In the genomic region with DNA sequence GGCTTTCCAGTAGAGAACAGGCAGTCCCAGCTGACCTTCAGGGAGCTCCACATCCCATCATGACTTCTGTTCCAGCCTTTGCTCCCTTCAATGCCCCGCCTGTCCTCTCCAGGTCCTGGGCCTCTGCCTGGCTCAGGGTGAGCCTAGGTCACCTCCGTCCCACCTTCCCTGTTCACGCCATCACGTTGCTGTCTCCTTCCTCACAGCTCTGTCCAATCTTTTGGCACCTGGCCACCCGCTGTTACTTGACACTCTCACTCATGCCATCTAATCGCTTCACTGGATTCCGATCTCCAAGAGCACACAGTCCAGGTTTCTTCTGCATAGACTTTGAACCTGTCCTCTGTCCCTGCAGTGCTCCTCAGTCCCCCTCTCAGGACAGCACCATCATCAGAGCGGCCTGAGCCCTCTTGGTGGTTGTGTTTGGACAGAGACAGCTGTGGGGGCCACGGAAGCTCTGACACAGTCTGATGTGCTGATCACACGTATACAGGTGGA, we compare ENCODE assay signal across 1 cellular context.
TF ChIP-seq lines count a peak whose summit lies in the region.

No MANE protein-coding gene starts in this region.

TF ChIP-seq in HepG2, 621 proteins besides CTCF, POLR2A, EP300 and RAD21 (continued from another document and continues in another):
- peak; percentile 89 for TF ChIP-seq ZNF687 (CRISPR knock-in tag; IDR thresholded peaks at IDR 0.05)
- no peak for TF ChIP-seq RBAK (CRISPR knock-in tag; IDR thresholded peaks at IDR 0.05)
- TF ChIP-seq ZNF570 (CRISPR knock-in tag; IDR thresholded peaks at IDR 0.05; ENCODE audit: borderline replicate concordance): no peak
- no peak for TF ChIP-seq CC2D1A (CRISPR knock-in tag; IDR thresholded peaks at IDR 0.05)
- peak; percentile 78 for TF ChIP-seq KDM6A (CRISPR knock-in tag; IDR thresholded peaks at IDR 0.05; ENCODE audit: low read depth)
- TF ChIP-seq, protein P1, sequence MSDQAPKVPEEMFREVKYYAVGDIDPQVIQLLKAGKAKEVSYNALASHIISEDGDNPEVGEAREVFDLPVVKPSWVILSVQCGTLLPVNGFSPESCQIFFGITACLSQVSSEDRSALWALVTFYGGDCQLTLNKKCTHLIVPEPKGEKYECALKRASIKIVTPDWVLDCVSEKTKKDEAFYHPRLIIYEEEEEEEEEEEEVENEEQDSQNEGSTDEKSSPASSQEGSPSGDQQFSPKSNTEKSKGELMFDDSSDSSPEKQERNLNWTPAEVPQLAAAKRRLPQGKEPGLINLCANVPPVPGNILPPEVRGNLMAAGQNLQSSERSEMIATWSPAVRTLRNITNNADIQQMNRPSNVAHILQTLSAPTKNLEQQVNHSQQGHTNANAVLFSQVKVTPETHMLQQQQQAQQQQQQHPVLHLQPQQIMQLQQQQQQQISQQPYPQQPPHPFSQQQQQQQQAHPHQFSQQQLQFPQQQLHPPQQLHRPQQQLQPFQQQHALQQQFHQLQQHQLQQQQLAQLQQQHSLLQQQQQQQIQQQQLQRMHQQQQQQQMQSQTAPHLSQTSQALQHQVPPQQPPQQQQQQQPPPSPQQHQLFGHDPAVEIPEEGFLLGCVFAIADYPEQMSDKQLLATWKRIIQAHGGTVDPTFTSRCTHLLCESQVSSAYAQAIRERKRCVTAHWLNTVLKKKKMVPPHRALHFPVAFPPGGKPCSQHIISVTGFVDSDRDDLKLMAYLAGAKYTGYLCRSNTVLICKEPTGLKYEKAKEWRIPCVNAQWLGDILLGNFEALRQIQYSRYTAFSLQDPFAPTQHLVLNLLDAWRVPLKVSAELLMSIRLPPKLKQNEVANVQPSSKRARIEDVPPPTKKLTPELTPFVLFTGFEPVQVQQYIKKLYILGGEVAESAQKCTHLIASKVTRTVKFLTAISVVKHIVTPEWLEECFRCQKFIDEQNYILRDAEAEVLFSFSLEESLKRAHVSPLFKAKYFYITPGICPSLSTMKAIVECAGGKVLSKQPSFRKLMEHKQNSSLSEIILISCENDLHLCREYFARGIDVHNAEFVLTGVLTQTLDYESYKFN (CRISPR knock-in tag; conservative IDR thresholded peaks at IDR 0.05): peak; percentile 89
- no peak for TF ChIP-seq PHB2 (IDR thresholded peaks at IDR 0.05; ENCODE audit: partially characterized antibody)
- TF ChIP-seq RBFOX2 (IDR thresholded peaks at IDR 0.05; ENCODE audit: low read depth, low read length): no peak
- 0 out of 2 replicates have a peak, but pooled peaks have one; percentile 31 for TF ChIP-seq FOXP1 (IDR thresholded peaks at IDR 0.05)
- TF ChIP-seq FOXP1 (CRISPR knock-in tag; IDR thresholded peaks at IDR 0.05): peak; percentile 73; the same call in 1 of the 2 replicates
- no peak for TF ChIP-seq ZNF792 (CRISPR knock-in tag; IDR thresholded peaks at IDR 0.05)
- TF ChIP-seq ZNF30 (CRISPR knock-in tag; IDR thresholded peaks at IDR 0.05): no peak
- TF ChIP-seq, protein P2, sequence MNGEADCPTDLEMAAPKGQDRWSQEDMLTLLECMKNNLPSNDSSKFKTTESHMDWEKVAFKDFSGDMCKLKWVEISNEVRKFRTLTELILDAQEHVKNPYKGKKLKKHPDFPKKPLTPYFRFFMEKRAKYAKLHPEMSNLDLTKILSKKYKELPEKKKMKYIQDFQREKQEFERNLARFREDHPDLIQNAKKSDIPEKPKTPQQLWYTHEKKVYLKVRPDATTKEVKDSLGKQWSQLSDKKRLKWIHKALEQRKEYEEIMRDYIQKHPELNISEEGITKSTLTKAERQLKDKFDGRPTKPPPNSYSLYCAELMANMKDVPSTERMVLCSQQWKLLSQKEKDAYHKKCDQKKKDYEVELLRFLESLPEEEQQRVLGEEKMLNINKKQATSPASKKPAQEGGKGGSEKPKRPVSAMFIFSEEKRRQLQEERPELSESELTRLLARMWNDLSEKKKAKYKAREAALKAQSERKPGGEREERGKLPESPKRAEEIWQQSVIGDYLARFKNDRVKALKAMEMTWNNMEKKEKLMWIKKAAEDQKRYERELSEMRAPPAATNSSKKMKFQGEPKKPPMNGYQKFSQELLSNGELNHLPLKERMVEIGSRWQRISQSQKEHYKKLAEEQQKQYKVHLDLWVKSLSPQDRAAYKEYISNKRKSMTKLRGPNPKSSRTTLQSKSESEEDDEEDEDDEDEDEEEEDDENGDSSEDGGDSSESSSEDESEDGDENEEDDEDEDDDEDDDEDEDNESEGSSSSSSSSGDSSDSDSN (CRISPR knock-in tag; IDR thresholded peaks at IDR 0.05): peak; percentile 82
- TF ChIP-seq NCOA2 (CRISPR knock-in tag; IDR thresholded peaks at IDR 0.05): peak; percentile 80
- TF ChIP-seq KDM5B (CRISPR knock-in tag; IDR thresholded peaks at IDR 0.05; ENCODE audit: borderline replicate concordance): peak; percentile 48; the same call in 1 of the 2 replicates
- no peak for TF ChIP-seq ZNF546 (CRISPR knock-in tag; conservative IDR thresholded peaks at IDR 0.05)
- TF ChIP-seq FOXO1 (CRISPR knock-in tag; IDR thresholded peaks at IDR 0.05): peak; percentile 71; the same call in 1 of the 2 replicates
- TF ChIP-seq, protein P3, sequence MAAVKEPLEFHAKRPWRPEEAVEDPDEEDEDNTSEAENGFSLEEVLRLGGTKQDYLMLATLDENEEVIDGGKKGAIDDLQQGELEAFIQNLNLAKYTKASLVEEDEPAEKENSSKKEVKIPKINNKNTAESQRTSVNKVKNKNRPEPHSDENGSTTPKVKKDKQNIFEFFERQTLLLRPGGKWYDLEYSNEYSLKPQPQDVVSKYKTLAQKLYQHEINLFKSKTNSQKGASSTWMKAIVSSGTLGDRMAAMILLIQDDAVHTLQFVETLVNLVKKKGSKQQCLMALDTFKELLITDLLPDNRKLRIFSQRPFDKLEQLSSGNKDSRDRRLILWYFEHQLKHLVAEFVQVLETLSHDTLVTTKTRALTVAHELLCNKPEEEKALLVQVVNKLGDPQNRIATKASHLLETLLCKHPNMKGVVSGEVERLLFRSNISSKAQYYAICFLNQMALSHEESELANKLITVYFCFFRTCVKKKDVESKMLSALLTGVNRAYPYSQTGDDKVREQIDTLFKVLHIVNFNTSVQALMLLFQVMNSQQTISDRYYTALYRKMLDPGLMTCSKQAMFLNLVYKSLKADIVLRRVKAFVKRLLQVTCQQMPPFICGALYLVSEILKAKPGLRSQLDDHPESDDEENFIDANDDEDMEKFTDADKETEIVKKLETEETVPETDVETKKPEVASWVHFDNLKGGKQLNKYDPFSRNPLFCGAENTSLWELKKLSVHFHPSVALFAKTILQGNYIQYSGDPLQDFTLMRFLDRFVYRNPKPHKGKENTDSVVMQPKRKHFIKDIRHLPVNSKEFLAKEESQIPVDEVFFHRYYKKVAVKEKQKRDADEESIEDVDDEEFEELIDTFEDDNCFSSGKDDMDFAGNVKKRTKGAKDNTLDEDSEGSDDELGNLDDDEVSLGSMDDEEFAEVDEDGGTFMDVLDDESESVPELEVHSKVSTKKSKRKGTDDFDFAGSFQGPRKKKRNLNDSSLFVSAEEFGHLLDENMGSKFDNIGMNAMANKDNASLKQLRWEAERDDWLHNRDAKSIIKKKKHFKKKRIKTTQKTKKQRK (IDR thresholded peaks at IDR 0.05; ENCODE audit: low read length): no peak
- no peak; the same call in 1 of the 2 replicates for TF ChIP-seq NFE2L1 (CRISPR knock-in tag; IDR thresholded peaks at IDR 0.05; ENCODE audit: borderline replicate concordance)
- no peak for TF ChIP-seq ZNF572 (CRISPR knock-in tag; IDR thresholded peaks at IDR 0.05)
- 0 out of 2 replicates have a peak, but pooled peaks have one; percentile 37 for TF ChIP-seq ELF4 (CRISPR knock-in tag; IDR thresholded peaks at IDR 0.05; ENCODE audit: borderline replicate concordance)
- TF ChIP-seq ZNF557 (CRISPR knock-in tag; IDR thresholded peaks at IDR 0.05): 0 out of 2 replicates have a peak, but pooled peaks have one; percentile 60
- TF ChIP-seq FOSL2 (CRISPR knock-in tag; IDR thresholded peaks at IDR 0.05): peak; percentile 69
- TF ChIP-seq MAZ (IDR thresholded peaks at IDR 0.05; ENCODE audit: borderline replicate concordance, low read depth, low read length): no peak
- TF ChIP-seq MAZ (CRISPR knock-in tag; IDR thresholded peaks at IDR 0.05; ENCODE audit: low read depth): peak; percentile 78
- peak; percentile 44; the same call in 1 of the 2 replicates for TF ChIP-seq ETV5 (CRISPR knock-in tag; IDR thresholded peaks at IDR 0.05; ENCODE audit: borderline replicate concordance)
- TF ChIP-seq, protein P4, sequence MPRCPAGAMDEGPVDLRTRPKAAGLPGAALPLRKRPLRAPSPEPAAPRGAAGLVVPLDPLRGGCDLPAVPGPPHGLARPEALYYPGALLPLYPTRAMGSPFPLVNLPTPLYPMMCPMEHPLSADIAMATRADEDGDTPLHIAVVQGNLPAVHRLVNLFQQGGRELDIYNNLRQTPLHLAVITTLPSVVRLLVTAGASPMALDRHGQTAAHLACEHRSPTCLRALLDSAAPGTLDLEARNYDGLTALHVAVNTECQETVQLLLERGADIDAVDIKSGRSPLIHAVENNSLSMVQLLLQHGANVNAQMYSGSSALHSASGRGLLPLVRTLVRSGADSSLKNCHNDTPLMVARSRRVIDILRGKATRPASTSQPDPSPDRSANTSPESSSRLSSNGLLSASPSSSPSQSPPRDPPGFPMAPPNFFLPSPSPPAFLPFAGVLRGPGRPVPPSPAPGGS (CRISPR knock-in tag; IDR thresholded peaks at IDR 0.05): peak; percentile 50; the same call in 1 of the 2 replicates
- TF ChIP-seq HIC2 (CRISPR knock-in tag; IDR thresholded peaks at IDR 0.05; ENCODE audit: low read depth): peak; percentile 33; the same call in 1 of the 2 replicates
- TF ChIP-seq MTF1 (CRISPR knock-in tag; IDR thresholded peaks at IDR 0.05): no peak
- TF ChIP-seq, protein P5, sequence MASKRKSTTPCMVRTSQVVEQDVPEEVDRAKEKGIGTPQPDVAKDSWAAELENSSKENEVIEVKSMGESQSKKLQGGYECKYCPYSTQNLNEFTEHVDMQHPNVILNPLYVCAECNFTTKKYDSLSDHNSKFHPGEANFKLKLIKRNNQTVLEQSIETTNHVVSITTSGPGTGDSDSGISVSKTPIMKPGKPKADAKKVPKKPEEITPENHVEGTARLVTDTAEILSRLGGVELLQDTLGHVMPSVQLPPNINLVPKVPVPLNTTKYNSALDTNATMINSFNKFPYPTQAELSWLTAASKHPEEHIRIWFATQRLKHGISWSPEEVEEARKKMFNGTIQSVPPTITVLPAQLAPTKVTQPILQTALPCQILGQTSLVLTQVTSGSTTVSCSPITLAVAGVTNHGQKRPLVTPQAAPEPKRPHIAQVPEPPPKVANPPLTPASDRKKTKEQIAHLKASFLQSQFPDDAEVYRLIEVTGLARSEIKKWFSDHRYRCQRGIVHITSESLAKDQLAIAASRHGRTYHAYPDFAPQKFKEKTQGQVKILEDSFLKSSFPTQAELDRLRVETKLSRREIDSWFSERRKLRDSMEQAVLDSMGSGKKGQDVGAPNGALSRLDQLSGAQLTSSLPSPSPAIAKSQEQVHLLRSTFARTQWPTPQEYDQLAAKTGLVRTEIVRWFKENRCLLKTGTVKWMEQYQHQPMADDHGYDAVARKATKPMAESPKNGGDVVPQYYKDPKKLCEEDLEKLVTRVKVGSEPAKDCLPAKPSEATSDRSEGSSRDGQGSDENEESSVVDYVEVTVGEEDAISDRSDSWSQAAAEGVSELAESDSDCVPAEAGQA (IDR thresholded peaks at IDR 0.05; ENCODE audit: low read depth): no peak
- TF ChIP-seq, protein P5 (CRISPR knock-in tag; IDR thresholded peaks at IDR 0.05; ENCODE audit: borderline replicate concordance): no peak
- TF ChIP-seq NFIC (IDR thresholded peaks at IDR 0.05; ENCODE audit: low read length): peak; percentile 32; the same call in 1 of the 2 replicates
